ENCODE assay signal across 8 cellular contexts in the genomic region with DNA sequence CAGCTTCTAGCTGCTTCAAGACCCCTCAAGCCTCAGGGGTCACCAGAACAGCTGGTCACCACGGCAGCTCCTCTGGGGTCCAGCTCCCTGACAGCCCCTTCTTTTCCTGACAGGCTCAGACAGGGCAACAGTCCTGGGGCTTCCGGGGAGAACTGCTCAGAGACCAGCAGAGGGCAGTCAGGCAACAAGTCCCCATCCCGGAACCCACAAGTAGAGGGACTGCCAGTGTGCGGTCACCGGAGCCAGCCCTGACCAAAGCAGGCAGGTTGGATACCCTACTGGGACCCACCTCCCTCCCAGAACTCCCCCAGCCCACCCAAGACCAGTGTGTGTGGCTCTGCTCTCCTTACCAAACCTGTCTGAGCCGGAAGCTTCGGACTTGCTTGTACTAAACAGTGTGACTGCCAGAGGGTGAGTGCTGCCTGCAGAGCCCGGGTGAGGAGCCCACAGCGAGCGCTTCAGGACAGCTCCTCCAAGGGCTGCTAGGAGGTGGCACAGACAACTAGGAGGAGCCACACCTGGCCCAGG. TPM values are rescaled to one million over a fixed set of nuclear protein-coding genes. Genes with fewer than 3 reads are reported as not detected.
DNase-seq lines count a peak whose midpoint lies in the region; ATAC-seq and TF ChIP-seq lines count a peak whose summit lies in the region.

No MANE protein-coding gene starts in this region.

- H3K4me2 ChIP-seq in BLaER1 = peak overlapping the region; percentile 29

- in situ Hi-C loops in Panc1 (cut with HindIII; ENCODE audit: low pct_unique_long_range_greater_than_20kb, low sequenced_read_pairs) = no loop called here

- H3K4me1 ChIP-seq in BLaER1 = peaks cover 12% of the 10 kb centered on the region; the same call in 1 of the 2 replicates
- 0 out of 2 replicates have a peak, but pooled peaks cover 3% of the 10 kb centered on the region for H3K4me1 ChIP-seq in Panc1 (ENCODE audit: control insufficient read depth, insufficient read depth, low read length)
- H3K4me1 ChIP-seq in esophagus squamous epithelium = peaks cover 5 to 10% (median 5%) of the 10 kb centered on the region in 3 donors

- H3K4me3 Mint-ChIP-seq in natural killer cell = no peak overlapping the region

- no peaks in the 10 kb centered on the region for H3K4me1 Mint-ChIP-seq in natural killer cell

- POLR2A ChIA-PET in Panc1 (lab: Charles Lee) = no interaction called here

- H3K36me3 ChIP-seq in BLaER1 (no peaks in the 10 kb centered on the region), Panc1 (ENCODE audit: control insufficient read depth, insufficient read depth, low read length) (no peaks in the 10 kb centered on the region), esophagus squamous epithelium (no peaks in the 10 kb centered on the region)

- peak overlapping the region in 1 of 2 donors; percentile 59 for H3K27ac Mint-ChIP-seq in natural killer cell

- H3K9ac ChIP-seq in BLaER1 = peak overlapping the region; percentile 23; the same call in 1 of the 2 replicates

- H4K20me1 ChIP-seq in BLaER1 = no peaks in the 10 kb centered on the region

- WGBS in esophagus squamous epithelium, 2 donors = no CpG with 5 or more reads among the region's 10 CpGs

- no peak overlapping the region for H3K4me3 ChIP-seq in BLaER1
- no peak overlapping the region for H3K4me3 ChIP-seq in Jurkat, Clone E6-1 (ENCODE audit: low read length)
- H3K4me3 ChIP-seq in Panc1 (ENCODE audit: low read depth in 2 of 2, low read length in 2 of 2) = peak overlapping the region; percentile 13 to 57; a peak in 2 of 4 replicates
- H3K4me3 ChIP-seq in esophagus squamous epithelium = peak overlapping the region in 2 of 4 donors; percentile 17 to 57

- intact Hi-C loops in Panc1 (cut with micrococcal nuclease; ENCODE audit: unreplicated experiment) (loop anchor here (1.0 to 10.0 kb wide), 3 partner anchors 66 to 324 kb away; no protein-coding TSS in a partner anchor), esophagus squamous epithelium (cut with DNase I) (loop anchor here (10.0 kb wide), 1 partner anchor 234 kb away; no protein-coding TSS in a partner anchor), natural killer cell (cut with micrococcal nuclease) (loop anchor here (1.0 kb wide), 1 partner anchor 236 kb away; no protein-coding TSS in a partner anchor)

- no peaks in the 10 kb centered on the region for H3K27me3 Mint-ChIP-seq in natural killer cell (ENCODE audit: low read depth in 2 of 2)

- H3K27me3 ChIP-seq in BLaER1 (no peaks in the 10 kb centered on the region), Panc1 (ENCODE audit: control insufficient read depth, insufficient read depth, low read length) (no peaks in the 10 kb centered on the region), esophagus squamous epithelium (peaks cover 0 to 12% (median 0%) of the 10 kb centered on the region in 4 donors)

- H3K9me3 Mint-ChIP-seq in natural killer cell = no peaks in the 10 kb centered on the region

- TF ChIP-seq CTCF in Panc1 (IDR thresholded peaks at IDR 0.05) (peak; percentile 97), esophagus squamous epithelium (IDR thresholded peaks at IDR 0.05) (peak; percentile 33 to 76 (median 66)), natural killer cell (IDR thresholded peaks at IDR 0.05) (peak; percentile 52)

- DNase-seq in Jurkat, Clone E6-1 (ENCODE audit: low read depth, low spot score) = peak; percentile 40
- DNase-seq in Panc1 (ENCODE audit: low read depth, low spot score) = peak; percentile 64
- peak; percentile 64 for DNase-seq in activated T-cell treated with anti-CD3 and anti-CD28 coated beads, Interleukin-2, amount 50 U/mL, for 1 hour
- no peak for DNase-seq in esophagus squamous epithelium (lab: John Stamatoyannopoulos, UW)
- peak; percentile 46 for DNase-seq in natural killer cell
- DNase-seq in stimulated activated naive CD4-positive, alpha-beta T cell treated with Interleukin-2 at 50 U/mL for 16 hours (lab: John Stamatoyannopoulos, UW) = peak; percentile 54

- H3K9me3 ChIP-seq in BLaER1 = no peaks in the 10 kb centered on the region
- no peaks in the 10 kb centered on the region for H3K9me3 ChIP-seq in Panc1 (ENCODE audit: control insufficient read depth, insufficient read depth, low read depth, low read length)
- no peaks in the 10 kb centered on the region for H3K9me3 ChIP-seq in esophagus squamous epithelium

- TF ChIP-seq POLR2A in esophagus squamous epithelium (IDR thresholded peaks at IDR 0.05) = no peak

- ATAC-seq in GM19324 (IDR thresholded peaks at IDR 0.05; ENCODE audit: low FRiP score, unreplicated experiment) (peak; percentile 72), Panc1 (peak; percentile 96), natural killer cell (peak; percentile 73 to 93 (median 90))

- no peaks in the 10 kb centered on the region for H3K36me3 Mint-ChIP-seq in natural killer cell

- H3K27ac ChIP-seq in BLaER1 (peak overlapping the region; percentile 44), Panc1 (ENCODE audit: low read length) (no peak overlapping the region), esophagus squamous epithelium (no peak overlapping the region)

- no TSS peak for BruUV-seq in Panc1 (replicated peaks; lab: Mats Ljungman, UMichigan)

- CTCF ChIA-PET in Panc1 (lab: Charles Lee) = interaction anchor here (0.6 to 1.3 kb wide), 12 partner anchors 10 to 324 kb away, joined by 3 to 13 read pairs (median 3); no protein-coding TSS in a partner anchor

RNA-seq across cellular contexts. Expression of a gene that starts 40.3 kb away (rescaled TPM):
- 87.1 TPM for polyA plus RNA-seq in Jurkat, Clone E6-1 (2012; ENCODE audit: insufficient read depth, insufficient read length)
- 207 TPM for total RNA-seq in Panc1 (2021; ENCODE audit: unreplicated experiment)
- polyA plus RNA-seq in Panc1 (2012; ENCODE audit: insufficient read length) = 160 TPM
- total RNA-seq in esophagus squamous epithelium = 10 to 100 TPM; 56.3 to 91.8 (median 65.1) TPM
- 100 to 1,000 TPM in 1 of 3 donors, 10 to 100 TPM in 2; 72.4 to 107 (median 87.1) TPM for total RNA-seq in natural killer cell

RNA-seq across cellular contexts. Expression of a gene that starts 51.8 kb away (rescaled TPM):
- 0.66 TPM for polyA plus RNA-seq in Jurkat, Clone E6-1 (2012; ENCODE audit: insufficient read depth, insufficient read length)
- total RNA-seq in Panc1 (2021; ENCODE audit: unreplicated experiment) (0.36 TPM), esophagus squamous epithelium (under 1 TPM in 1 of 4 donors, not detected in 3; 0.38 TPM), natural killer cell (not detected)
- polyA plus RNA-seq in Panc1 (2012; ENCODE audit: insufficient read length) = 0.64 TPM

Comparison
In these comparisons a context has a peak if more than half of its experiments do, and no peak if none do; other contexts are left out.
1. H3K4me3 ChIP-seq: peak in Panc1 (2 of 2); none in BLaER1 (single experiment) and Jurkat, Clone E6-1 (single experiment).
2. Peak in every context shown above with its lines, with median percentiles within 50 percentile points of each other: ATAC-seq and CTCF ChIP-seq.